ENCODE assay signal across 2 cellular contexts in genomic region chr15:77983708-77984445, GRCh38.
TF ChIP-seq lines count a peak whose summit lies in the region.

No MANE protein-coding gene starts in this region.

TF ChIP-seq in GM23338, 12 proteins besides CTCF, POLR2A, EP300 and RAD21 (continued from another document):
- TF ChIP-seq ZNF462 (CRISPR knock-in tag; IDR thresholded peaks at IDR 0.05) (no peak), STAT1 (IDR thresholded peaks at IDR 0.05; ENCODE audit: unreplicated experiment) (no peak), ZNF114 (CRISPR knock-in tag; IDR thresholded peaks at IDR 0.05) (no peak), EZH2 (IDR thresholded peaks at IDR 0.05; ENCODE audit: low read depth, unreplicated experiment) (no peak)

TF ChIP-seq in K562, 482 proteins besides CTCF, POLR2A, EP300 and RAD21 (continued from another document):
- TF ChIP-seq NR3C1 (CRISPR knock-in tag; IDR thresholded peaks at IDR 0.05), result no peak
- TF ChIP-seq CAMTA2 (CRISPR knock-in tag; conservative IDR thresholded peaks at IDR 0.05), result no peak
- no peak for TF ChIP-seq ARID3B (CRISPR knock-in tag; IDR thresholded peaks at IDR 0.05; ENCODE audit: borderline replicate concordance)
- no peak for TF ChIP-seq SUPT5H (IDR thresholded peaks at IDR 0.05)
